In the genomic region with DNA sequence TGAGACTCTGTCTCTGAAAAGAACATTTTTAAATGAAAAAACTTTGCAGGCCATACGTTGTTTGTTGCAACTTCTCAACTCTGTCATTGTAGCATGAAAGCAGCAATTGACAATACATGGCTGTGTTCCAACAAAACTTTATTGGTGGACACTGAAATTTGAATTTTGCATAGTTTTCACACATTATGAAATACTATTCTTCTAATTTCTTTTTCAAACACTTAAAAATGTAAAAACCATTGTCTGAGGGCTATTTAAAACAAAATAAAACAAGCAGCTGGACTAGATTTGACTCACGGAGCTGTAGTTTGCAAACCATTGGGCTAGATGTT, we compare ENCODE assay signal across 1 cellular context.
TF ChIP-seq lines count a peak whose summit lies in the region.

No MANE protein-coding gene starts in this region.

TF ChIP-seq in HepG2, 621 proteins besides CTCF, POLR2A, EP300 and RAD21 (continues in another document):
- TF ChIP-seq ZSCAN9 (CRISPR knock-in tag; IDR thresholded peaks at IDR 0.05; ENCODE audit: borderline replicate concordance) (no peak), NRL (CRISPR knock-in tag; IDR thresholded peaks at IDR 0.05; ENCODE audit: borderline replicate concordance) (no peak), ZNF570 (CRISPR knock-in tag; IDR thresholded peaks at IDR 0.05; ENCODE audit: borderline replicate concordance) (no peak), SMAD3 (CRISPR knock-in tag; IDR thresholded peaks at IDR 0.05) (no peak), ZNF678 (CRISPR knock-in tag; IDR thresholded peaks at IDR 0.05) (no peak), THAP11 (CRISPR knock-in tag; IDR thresholded peaks at IDR 0.05) (no peak), REPIN1 (CRISPR knock-in tag; IDR thresholded peaks at IDR 0.05; ENCODE audit: borderline replicate concordance, low read depth) (0 out of 2 replicates have a peak, but pooled peaks have one; percentile 11), RCOR2 (CRISPR knock-in tag; IDR thresholded peaks at IDR 0.05) (no peak)
- TF ChIP-seq, protein P1, sequence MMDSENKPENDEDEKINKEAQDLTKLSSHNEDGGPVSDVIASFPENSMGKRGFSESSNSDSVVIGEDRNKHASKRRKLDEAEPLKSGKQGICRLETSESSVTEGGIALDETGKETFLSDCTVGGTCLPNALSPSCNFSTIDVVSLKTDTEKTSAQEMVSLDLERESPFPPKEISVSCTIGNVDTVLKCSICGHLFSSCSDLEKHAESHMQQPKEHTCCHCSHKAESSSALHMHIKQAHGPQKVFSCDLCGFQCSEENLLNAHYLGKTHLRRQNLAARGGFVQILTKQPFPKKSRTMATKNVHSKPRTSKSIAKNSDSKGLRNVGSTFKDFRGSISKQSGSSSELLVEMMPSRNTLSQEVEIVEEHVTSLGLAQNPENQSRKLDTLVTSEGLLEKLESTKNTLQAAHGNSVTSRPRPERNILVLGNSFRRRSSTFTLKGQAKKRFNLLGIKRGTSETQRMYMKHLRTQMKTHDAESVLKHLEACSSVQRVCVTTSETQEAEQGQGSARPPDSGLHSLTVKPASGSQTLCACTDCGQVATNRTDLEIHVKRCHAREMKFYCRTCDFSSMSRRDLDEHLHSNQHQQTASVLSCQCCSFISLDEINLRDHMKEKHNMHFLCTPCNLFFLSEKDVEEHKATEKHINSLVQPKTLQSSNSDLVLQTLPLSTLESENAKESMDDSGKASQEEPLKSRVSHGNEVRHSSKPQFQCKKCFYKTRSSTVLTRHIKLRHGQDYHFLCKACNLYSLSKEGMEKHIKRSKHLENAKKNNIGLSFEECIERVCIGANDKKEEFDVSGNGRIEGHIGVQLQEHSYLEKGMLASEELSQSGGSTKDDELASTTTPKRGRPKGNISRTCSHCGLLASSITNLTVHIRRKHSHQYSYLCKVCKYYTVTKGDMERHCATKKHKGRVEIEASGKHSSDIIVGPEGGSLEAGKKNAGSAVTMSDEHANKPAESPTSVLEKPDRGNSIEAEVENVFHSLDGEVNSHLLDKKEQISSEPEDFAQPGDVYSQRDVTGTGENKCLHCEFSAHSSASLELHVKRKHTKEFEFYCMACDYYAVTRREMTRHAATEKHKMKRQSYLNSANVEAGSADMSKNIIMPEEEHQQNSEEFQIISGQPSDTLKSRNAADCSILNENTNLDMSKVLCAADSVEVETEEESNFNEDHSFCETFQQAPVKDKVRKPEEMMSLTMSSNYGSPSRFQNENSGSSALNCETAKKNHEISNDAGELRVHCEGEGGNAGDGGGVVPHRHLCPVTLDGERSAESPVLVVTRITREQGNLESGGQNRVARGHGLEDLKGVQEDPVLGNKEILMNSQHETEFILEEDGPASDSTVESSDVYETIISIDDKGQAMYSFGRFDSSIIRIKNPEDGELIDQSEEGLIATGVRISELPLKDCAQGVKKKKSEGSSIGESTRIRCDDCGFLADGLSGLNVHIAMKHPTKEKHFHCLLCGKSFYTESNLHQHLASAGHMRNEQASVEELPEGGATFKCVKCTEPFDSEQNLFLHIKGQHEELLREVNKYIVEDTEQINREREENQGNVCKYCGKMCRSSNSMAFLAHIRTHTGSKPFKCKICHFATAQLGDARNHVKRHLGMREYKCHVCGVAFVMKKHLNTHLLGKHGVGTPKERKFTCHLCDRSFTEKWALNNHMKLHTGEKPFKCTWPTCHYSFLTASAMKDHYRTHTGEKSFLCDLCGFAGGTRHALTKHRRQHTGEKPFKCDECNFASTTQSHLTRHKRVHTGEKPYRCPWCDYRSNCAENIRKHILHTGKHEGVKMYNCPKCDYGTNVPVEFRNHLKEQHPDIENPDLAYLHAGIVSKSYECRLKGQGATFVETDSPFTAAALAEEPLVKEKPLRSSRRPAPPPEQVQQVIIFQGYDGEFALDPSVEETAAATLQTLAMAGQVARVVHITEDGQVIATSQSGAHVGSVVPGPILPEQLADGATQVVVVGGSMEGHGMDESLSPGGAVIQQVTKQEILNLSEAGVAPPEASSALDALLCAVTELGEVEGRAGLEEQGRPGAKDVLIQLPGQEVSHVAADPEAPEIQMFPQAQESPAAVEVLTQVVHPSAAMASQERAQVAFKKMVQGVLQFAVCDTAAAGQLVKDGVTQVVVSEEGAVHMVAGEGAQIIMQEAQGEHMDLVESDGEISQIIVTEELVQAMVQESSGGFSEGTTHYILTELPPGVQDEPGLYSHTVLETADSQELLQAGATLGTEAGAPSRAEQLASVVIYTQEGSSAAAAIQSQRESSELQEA (CRISPR knock-in tag; IDR thresholded peaks at IDR 0.05; ENCODE audit: not compliant biosample characterization), result no peak
- TF ChIP-seq, protein P2, sequence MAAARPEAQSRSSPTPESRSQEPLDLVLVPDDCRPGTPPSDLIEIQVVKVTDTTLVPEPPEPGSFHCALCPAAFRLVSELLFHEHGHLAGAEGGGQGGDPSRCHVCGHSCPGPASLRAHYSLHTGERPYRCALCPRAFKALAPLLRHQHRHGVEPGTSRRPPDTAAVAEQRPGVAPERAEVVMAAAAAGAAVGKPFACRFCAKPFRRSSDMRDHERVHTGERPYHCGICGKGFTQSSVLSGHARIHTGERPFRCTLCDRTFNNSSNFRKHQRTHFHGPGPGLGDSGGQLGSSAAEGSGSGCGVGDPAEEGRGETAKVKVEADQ (CRISPR knock-in tag; IDR thresholded peaks at IDR 0.05; ENCODE audit: borderline replicate concordance), result no peak
- TF ChIP-seq, protein P3, sequence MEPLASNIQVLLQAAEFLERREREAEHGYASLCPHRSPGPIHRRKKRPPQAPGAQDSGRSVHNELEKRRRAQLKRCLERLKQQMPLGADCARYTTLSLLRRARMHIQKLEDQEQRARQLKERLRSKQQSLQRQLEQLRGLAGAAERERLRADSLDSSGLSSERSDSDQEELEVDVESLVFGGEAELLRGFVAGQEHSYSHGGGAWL (CRISPR knock-in tag; IDR thresholded peaks at IDR 0.05), result no peak
- TF ChIP-seq, protein P4, sequence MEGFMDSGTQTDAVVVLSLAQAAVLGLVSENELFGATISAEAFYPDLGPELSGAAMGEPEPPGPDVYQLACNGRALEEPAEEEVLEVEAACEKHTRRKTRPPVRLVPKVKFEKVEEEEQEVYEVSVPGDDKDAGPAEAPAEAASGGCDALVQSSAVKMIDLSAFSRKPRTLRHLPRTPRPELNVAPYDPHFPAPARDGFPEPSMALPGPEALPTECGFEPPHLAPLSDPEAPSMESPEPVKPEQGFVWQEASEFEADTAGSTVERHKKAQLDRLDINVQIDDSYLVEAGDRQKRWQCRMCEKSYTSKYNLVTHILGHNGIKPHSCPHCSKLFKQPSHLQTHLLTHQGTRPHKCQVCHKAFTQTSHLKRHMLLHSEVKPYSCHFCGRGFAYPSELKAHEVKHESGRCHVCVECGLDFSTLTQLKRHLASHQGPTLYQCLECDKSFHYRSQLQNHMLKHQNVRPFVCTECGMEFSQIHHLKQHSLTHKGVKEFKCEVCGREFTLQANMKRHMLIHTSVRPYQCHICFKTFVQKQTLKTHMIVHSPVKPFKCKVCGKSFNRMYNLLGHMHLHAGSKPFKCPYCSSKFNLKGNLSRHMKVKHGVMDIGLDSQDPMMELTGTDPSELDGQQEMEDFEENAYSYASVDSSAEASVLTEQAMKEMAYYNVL (CRISPR knock-in tag; IDR thresholded peaks at IDR 0.05; ENCODE audit: borderline replicate concordance), result no peak
- TF ChIP-seq, protein P5, sequence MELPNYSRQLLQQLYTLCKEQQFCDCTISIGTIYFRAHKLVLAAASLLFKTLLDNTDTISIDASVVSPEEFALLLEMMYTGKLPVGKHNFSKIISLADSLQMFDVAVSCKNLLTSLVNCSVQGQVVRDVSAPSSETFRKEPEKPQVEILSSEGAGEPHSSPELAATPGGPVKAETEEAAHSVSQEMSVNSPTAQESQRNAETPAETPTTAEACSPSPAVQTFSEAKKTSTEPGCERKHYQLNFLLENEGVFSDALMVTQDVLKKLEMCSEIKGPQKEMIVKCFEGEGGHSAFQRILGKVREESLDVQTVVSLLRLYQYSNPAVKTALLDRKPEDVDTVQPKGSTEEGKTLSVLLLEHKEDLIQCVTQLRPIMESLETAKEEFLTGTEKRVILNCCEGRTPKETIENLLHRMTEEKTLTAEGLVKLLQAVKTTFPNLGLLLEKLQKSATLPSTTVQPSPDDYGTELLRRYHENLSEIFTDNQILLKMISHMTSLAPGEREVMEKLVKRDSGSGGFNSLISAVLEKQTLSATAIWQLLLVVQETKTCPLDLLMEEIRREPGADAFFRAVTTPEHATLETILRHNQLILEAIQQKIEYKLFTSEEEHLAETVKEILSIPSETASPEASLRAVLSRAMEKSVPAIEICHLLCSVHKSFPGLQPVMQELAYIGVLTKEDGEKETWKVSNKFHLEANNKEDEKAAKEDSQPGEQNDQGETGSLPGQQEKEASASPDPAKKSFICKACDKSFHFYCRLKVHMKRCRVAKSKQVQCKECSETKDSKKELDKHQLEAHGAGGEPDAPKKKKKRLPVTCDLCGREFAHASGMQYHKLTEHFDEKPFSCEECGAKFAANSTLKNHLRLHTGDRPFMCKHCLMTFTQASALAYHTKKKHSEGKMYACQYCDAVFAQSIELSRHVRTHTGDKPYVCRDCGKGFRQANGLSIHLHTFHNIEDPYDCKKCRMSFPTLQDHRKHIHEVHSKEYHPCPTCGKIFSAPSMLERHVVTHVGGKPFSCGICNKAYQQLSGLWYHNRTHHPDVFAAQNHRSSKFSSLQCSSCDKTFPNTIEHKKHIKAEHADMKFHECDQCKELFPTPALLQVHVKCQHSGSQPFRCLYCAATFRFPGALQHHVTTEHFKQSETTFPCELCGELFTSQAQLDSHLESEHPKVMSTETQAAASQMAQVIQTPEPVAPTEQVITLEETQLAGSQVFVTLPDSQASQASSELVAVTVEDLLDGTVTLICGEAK (IDR thresholded peaks at IDR 0.05), result peak; percentile 53; the same call in 1 of the 2 replicates
- TF ChIP-seq, protein P5 (CRISPR knock-in tag; IDR thresholded peaks at IDR 0.05), result peak; percentile 77; the same call in 1 of the 2 replicates
- TF ChIP-seq, protein P6, sequence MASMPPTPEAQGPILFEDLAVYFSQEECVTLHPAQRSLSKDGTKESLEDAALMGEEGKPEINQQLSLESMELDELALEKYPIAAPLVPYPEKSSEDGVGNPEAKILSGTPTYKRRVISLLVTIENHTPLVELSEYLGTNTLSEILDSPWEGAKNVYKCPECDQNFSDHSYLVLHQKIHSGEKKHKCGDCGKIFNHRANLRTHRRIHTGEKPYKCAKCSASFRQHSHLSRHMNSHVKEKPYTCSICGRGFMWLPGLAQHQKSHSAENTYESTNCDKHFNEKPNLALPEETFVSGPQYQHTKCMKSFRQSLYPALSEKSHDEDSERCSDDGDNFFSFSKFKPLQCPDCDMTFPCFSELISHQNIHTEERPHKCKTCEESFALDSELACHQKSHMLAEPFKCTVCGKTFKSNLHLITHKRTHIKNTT (CRISPR knock-in tag; IDR thresholded peaks at IDR 0.05), result no peak
- TF ChIP-seq, protein P7, sequence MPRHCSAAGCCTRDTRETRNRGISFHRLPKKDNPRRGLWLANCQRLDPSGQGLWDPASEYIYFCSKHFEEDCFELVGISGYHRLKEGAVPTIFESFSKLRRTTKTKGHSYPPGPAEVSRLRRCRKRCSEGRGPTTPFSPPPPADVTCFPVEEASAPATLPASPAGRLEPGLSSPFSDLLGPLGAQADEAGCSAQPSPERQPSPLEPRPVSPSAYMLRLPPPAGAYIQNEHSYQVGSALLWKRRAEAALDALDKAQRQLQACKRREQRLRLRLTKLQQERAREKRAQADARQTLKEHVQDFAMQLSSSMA (CRISPR knock-in tag; IDR thresholded peaks at IDR 0.05), result no peak
- TF ChIP-seq, protein P8, sequence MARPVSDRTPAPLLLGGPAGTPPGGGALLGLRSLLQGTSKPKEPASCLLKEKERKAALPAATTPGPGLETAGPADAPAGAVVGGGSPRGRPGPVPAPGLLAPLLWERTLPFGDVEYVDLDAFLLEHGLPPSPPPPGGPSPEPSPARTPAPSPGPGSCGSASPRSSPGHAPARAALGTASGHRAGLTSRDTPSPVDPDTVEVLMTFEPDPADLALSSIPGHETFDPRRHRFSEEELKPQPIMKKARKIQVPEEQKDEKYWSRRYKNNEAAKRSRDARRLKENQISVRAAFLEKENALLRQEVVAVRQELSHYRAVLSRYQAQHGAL (CRISPR knock-in tag; IDR thresholded peaks at IDR 0.05; ENCODE audit: not compliant biosample characterization), result no peak
- TF ChIP-seq, protein P9, sequence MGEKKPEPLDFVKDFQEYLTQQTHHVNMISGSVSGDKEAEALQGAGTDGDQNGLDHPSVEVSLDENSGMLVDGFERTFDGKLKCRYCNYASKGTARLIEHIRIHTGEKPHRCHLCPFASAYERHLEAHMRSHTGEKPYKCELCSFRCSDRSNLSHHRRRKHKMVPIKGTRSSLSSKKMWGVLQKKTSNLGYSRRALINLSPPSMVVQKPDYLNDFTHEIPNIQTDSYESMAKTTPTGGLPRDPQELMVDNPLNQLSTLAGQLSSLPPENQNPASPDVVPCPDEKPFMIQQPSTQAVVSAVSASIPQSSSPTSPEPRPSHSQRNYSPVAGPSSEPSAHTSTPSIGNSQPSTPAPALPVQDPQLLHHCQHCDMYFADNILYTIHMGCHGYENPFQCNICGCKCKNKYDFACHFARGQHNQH (CRISPR knock-in tag; IDR thresholded peaks at IDR 0.05), result no peak
